20 cellular contexts compared by ENCODE assay signal in the genomic region with DNA sequence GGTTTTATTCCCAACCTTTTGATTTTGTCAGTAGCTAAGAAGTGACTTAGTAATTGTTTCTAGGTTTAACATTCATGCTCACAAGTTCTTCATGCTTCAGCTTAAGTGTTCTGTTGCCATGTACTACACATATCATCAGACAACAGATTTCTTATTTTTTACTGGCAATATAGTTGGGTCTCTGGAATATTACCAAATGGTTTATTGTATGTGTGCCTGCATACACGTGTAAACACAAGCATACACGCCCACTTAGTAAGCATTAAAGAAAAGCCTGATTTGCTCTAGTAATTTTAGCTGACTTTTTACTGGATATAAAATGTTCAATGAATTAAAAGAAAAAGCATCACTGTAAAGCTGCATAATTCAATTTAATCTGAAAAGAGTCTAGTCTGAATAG.
"Had no signal": no experiment of that assay in that cellular context is flagged by ENCODE, and none has a peak within 500 bp of the region (broad histone marks: within the 10 kb centered on the region; RNA-seq: fewer than 3 reads in every experiment).

No MANE protein-coding gene starts in this region.

- H3K27ac ChIP-seq: coronary artery, esophagus muscularis mucosa, testis, uterus had no signal

- H3K27me3 ChIP-seq: esophagus muscularis mucosa, testis, uterus had no signal

- H3K36me3 ChIP-seq: esophagus muscularis mucosa, uterus had no signal

- H3K4me3 ChIP-seq: coronary artery, esophagus muscularis mucosa, testis, uterus had no signal

- DNase-seq: activated CD4-positive, alpha-beta memory T cell treated with anti-CD3 and anti-CD28 coated beads for 36 hours; activated CD4-positive, alpha-beta T cell treated with anti-CD3 and anti-CD28 coated beads for 48 hours; activated naive CD4-positive, alpha-beta T cell treated with anti-CD3 and anti-CD28 coated beads for 36 hours; activated naive CD8-positive, alpha-beta T cell treated with anti-CD3 and anti-CD28 coated beads, Interleukin-2, amount 10 ng/mL, durations not matched to agents 7 days and 5 days; activated T-cell treated with anti-CD3 and anti-CD28 coated beads, Interleukin-2, amount 50 U/mL, for 48 hours; amniotic stem cell; cerebellar nuclear complex; hypothalamus; naive thymus-derived CD4-positive, alpha-beta T cell; occipital lobe; posterior cingulate gyrus; small intestine; stimulated activated CD4-positive, alpha-beta T cell treated with anti-CD3 and anti-CD28 coated beads, Interleukin-4, amount 100 ng/mL, for 1 hour; stimulated activated naive CD4-positive, alpha-beta T cell; testis; trophoblast cell; uterus had no signal

- H3K4me1 ChIP-seq: testis, uterus had no signal

- H3K9me3 ChIP-seq: esophagus muscularis mucosa, testis, uterus had no signal

- ATAC-seq: naive thymus-derived CD4-positive, alpha-beta T cell; sciatic nerve had no signal
